17 cellular contexts compared by ENCODE assay signal in the genomic region with DNA sequence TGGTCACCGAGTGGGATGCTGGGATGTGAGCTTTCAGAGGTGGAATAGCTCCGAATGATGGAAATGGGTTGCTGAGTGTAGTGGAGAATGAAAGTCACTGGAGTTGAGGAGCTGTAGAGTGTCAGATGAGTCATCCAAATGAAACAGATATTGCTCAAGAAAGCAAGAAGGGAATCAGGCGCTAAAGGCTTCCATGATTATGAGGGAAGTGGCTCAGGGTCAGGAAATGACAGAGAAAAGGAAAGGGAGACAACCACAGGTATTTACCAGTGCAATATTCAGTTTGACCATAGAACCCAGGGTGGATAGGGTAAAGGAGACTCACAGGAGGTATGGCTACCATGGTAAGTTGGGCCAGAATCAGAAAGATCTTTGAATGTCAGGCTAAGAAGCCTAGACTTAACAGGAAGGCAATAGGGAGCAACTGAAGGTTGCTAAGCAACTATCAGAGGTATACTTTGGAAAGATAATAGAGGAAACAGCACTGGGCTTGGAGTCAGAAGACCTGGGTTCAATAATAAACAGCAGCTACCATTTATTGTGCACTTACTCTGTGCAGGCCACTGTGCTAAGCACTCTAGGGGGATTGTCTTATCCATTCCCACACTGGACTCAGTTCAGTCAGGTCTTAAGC. TPM values are rescaled to one million over a fixed set of nuclear protein-coding genes. Genes with fewer than 3 reads are reported as not detected.
A peak's percentile ranks its signal among the peaks of the same experiment; 100 is the strongest.
DNase-seq lines count a peak whose midpoint lies in the region; ATAC-seq and TF ChIP-seq lines count a peak whose summit lies in the region.
"Had no signal": no experiment of that assay in that cellular context is flagged by ENCODE, and none has a peak within 500 bp of the region (broad histone marks: within the 10 kb centered on the region; RNA-seq: fewer than 3 reads in every experiment).

No MANE protein-coding gene starts in this region.

- TF ChIP-seq CTCF in IMR-90 (conservative IDR thresholded peaks at IDR 0.05; ENCODE audit: low read depth, low read length) = no peak
- TF ChIP-seq CTCF in foreskin keratinocyte (conservative IDR thresholded peaks at IDR 0.05) = no peak
- TF ChIP-seq CTCF in upper lobe of left lung (IDR thresholded peaks at IDR 0.05) = no peak

- H3K27ac ChIP-seq in IMR-90 (ENCODE audit: insufficient read depth, low read length) = no peak overlapping the region
- no peak overlapping the region for H3K27ac ChIP-seq in foreskin keratinocyte
- no peak overlapping the region for H3K27ac ChIP-seq in upper lobe of left lung
- H3K27ac ChIP-seq: BLaER1, left ventricle myocardium inferior had no signal

- TF ChIP-seq POLR2A in IMR-90 (IDR thresholded peaks at IDR 0.05; ENCODE audit: low read depth, low read length) (no peak), upper lobe of left lung (IDR thresholded peaks at IDR 0.05) (no peak)

- peak overlapping the region; percentile 70 for H2AK9ac ChIP-seq in IMR-90 (replicated peaks; ENCODE audit: low read depth, low read length, poor library complexity)

- H3K56ac ChIP-seq in IMR-90 (ENCODE audit: extremely low read depth, insufficient read depth, low read length) = no peak overlapping the region

- no CpG with 5 or more reads among the region's 3 CpGs for WGBS in IMR-90 (ENCODE audit: extremely low coverage in 2 of 2, insufficient read length in 1 of 2), 2 experiments
- WGBS in upper lobe of left lung, 2 donors = 75 to 84% methylated on average over 3 of the region's 3 CpGs

- no peak overlapping the region for H3K4me3 Mint-ChIP-seq in T-helper 17 cell

- no peak overlapping the region; the same call in 1 of the 2 replicates for H3K4me2 ChIP-seq in IMR-90 (ENCODE audit: low read depth, low read length)
- H3K4me2 ChIP-seq: BLaER1, SK-N-SH had no signal

- H3K4me1 ChIP-seq in IMR-90 (ENCODE audit: control insufficient read depth, insufficient read depth, low read length) (no peaks in the 10 kb centered on the region; the same call in 1 of the 2 replicates), foreskin keratinocyte (no peaks in the 10 kb centered on the region), upper lobe of left lung (no peaks in the 10 kb centered on the region)

- H3K23ac ChIP-seq in IMR-90 (ENCODE audit: low read depth, low read length) = no peak overlapping the region

- POLR2A ChIA-PET in IMR-90 (lab: Charles Lee; ENCODE audit: unreplicated experiment) = no interaction called here

- BruUV-seq in IMR-90 (replicated peaks; lab: Mats Ljungman, UMichigan) = no TSS peak

- H2BK15ac ChIP-seq in IMR-90 (ENCODE audit: low read depth, low read length) = no peak overlapping the region

- no peak for TF ChIP-seq EP300 in upper lobe of left lung (IDR thresholded peaks at IDR 0.05)

- H2AFZ ChIP-seq in IMR-90 (replicated peaks; ENCODE audit: low read length, poor library complexity) = no peak overlapping the region

- H3K27me3 Mint-ChIP-seq in T-helper 17 cell = no peaks in the 10 kb centered on the region

- no peak overlapping the region for H3K9ac ChIP-seq in IMR-90 (ENCODE audit: low read depth, low read length)
- H3K9ac ChIP-seq: BLaER1, SK-N-SH had no signal

- H3K79me1 ChIP-seq in IMR-90 (ENCODE audit: low read depth in 1 of 2, low read length in 2 of 2) = no peaks in the 10 kb centered on the region

- ATAC-seq in IMR-90 (ENCODE audit: low read depth) (peak; percentile 51; the same call in 1 of the 2 replicates), foreskin keratinocyte (peak; percentile 10), T-helper 17 cell (no peak), HG02938 (IDR thresholded peaks at IDR 0.05; ENCODE audit: unreplicated experiment) (no peak), upper lobe of left lung (ENCODE audit: low FRiP score in 2 of 2) (no peak)
- ATAC-seq: GM12878 had no signal

- no peak overlapping the region for H4K8ac ChIP-seq in IMR-90 (ENCODE audit: low read depth in 2 of 2, low read length in 2 of 2)

- 0 out of 2 replicates have a peak, but pooled peaks cover 2% of the 10 kb centered on the region for H3K9me1 ChIP-seq in IMR-90 (ENCODE audit: insufficient read depth, low read length)

- H3K27me3 ChIP-seq in IMR-90 (ENCODE audit: control insufficient read depth, insufficient read depth, low read length) (no peaks in the 10 kb centered on the region), foreskin keratinocyte (no peaks in the 10 kb centered on the region), upper lobe of left lung (no peaks in the 10 kb centered on the region)

- no peak overlapping the region for H3K14ac ChIP-seq in IMR-90 (replicated peaks; ENCODE audit: low read depth, low read length)

- CTCF ChIA-PET in IMR-90 (lab: Yijun Ruan, JAX) = no interaction called here

- dilution Hi-C loops in IMR-90 (cut with HindIII; ENCODE audit: low sequenced_read_pairs, unreplicated experiment) = no loop called here

- H4K20me1 ChIP-seq in IMR-90 (ENCODE audit: insufficient read depth, low read length) = no peaks in the 10 kb centered on the region; the same call in 1 of the 2 replicates

- peaks cover 15% of the 10 kb centered on the region for H3K36me3 Mint-ChIP-seq in T-helper 17 cell (ENCODE audit: low read depth)

- intact Hi-C loops in IMR-90 (cut with micrococcal nuclease) = no loop called here

- H3K27ac Mint-ChIP-seq in T-helper 17 cell = no peak overlapping the region

- H4K91ac ChIP-seq in IMR-90 (ENCODE audit: insufficient read depth, low read depth, low read length) = no peak overlapping the region

- H2BK20ac ChIP-seq in IMR-90 (ENCODE audit: low read depth, low read length) = no peak overlapping the region

- H3K9me3 ChIP-seq in IMR-90 (ENCODE audit: control insufficient read depth, insufficient read depth, low read length) (no peaks in the 10 kb centered on the region), T-helper 17 cell (ENCODE audit: control insufficient read depth, low read length, poor library complexity, severe bottlenecking) (no peaks in the 10 kb centered on the region), upper lobe of left lung (no peaks in the 10 kb centered on the region)
- H3K9me3 ChIP-seq: BLaER1, left ventricle myocardium inferior, SK-N-SH had no signal

- H4K5ac ChIP-seq in IMR-90 (ENCODE audit: low read depth, low read length) = no peak overlapping the region

- no peak overlapping the region for H3K4ac ChIP-seq in IMR-90 (ENCODE audit: low read depth, low read length)

- H2AK5ac ChIP-seq in IMR-90 (ENCODE audit: low read depth, low read length) = no peak overlapping the region

- H3K36me3 ChIP-seq in IMR-90 (ENCODE audit: control insufficient read depth, insufficient read depth, low read length) = peaks cover 16% of the 10 kb centered on the region
- peaks cover 0 to 67% (median 13%) of the 10 kb centered on the region in 4 donors for H3K36me3 ChIP-seq in upper lobe of left lung

- no peak overlapping the region for H2BK120ac ChIP-seq in IMR-90 (ENCODE audit: low read depth, low read length)

- no peak overlapping the region for H3K18ac ChIP-seq in IMR-90 (ENCODE audit: low read depth, low read length)

- no peak overlapping the region for H2BK5ac ChIP-seq in IMR-90 (ENCODE audit: low read depth, low read length, poor library complexity, severe bottlenecking)

- H3K4me3 ChIP-seq in IMR-90 (ENCODE audit: insufficient read depth, low read depth, low read length) = no peak overlapping the region
- H3K4me3 ChIP-seq in upper lobe of left lung = no peak overlapping the region
- H3K4me3 ChIP-seq: BLaER1, GM12878, left ventricle myocardium inferior had no signal

- DNase-seq in AG20443 (ENCODE audit: low spot score) (peak; percentile 52), IMR-90 (peak; percentile 52), amniotic epithelial cell (ENCODE audit: low read depth) (peak; percentile 72), foreskin keratinocyte (peak in 1 of 2 donors; percentile 21), UCSD-AML1 (lab: John Stamatoyannopoulos, UW; ENCODE audit: unreplicated experiment) (no peak), T-helper 17 cell (no peak), upper lobe of left lung (no peak)
- DNase-seq: activated gamma-delta T cell treated with Interleukin-2 at 50 U/mL for 16 hours; central memory CD4-positive, alpha-beta T cell; DND-41; left ventricle myocardium inferior; NCI-H1105; NCI-H446; SK-N-SH had no signal

- peaks cover 7% of the 10 kb centered on the region for H3K4me1 Mint-ChIP-seq in T-helper 17 cell

- in situ Hi-C loops in IMR-90 (cut with MboI; ENCODE audit: low sequenced_read_pairs) = no loop called here

- TF ChIP-seq RAD21 in IMR-90 (IDR thresholded peaks at IDR 0.05; ENCODE audit: low read length) = no peak

TF ChIP-seq in IMR-90, 13 proteins besides CTCF, POLR2A, EP300 and RAD21:
- peak; percentile 83 for TF ChIP-seq CEBPB (IDR thresholded peaks at IDR 0.05; ENCODE audit: low read depth, low read length)
- TF ChIP-seq BHLHE40 (IDR thresholded peaks at IDR 0.05; ENCODE audit: low read depth, low read length) = no peak
- peak; percentile 8; the same call in 1 of the 2 replicates for TF ChIP-seq FOS (IDR thresholded peaks at IDR 0.05; ENCODE audit: low read depth, low read length)
- no peak for TF ChIP-seq RCOR1 (IDR thresholded peaks at IDR 0.05; ENCODE audit: insufficient replicate concordance, low read length)
- no peak for TF ChIP-seq RFX5 (IDR thresholded peaks at IDR 0.05; ENCODE audit: low read depth, low read length)
- TF ChIP-seq, protein P1, sequence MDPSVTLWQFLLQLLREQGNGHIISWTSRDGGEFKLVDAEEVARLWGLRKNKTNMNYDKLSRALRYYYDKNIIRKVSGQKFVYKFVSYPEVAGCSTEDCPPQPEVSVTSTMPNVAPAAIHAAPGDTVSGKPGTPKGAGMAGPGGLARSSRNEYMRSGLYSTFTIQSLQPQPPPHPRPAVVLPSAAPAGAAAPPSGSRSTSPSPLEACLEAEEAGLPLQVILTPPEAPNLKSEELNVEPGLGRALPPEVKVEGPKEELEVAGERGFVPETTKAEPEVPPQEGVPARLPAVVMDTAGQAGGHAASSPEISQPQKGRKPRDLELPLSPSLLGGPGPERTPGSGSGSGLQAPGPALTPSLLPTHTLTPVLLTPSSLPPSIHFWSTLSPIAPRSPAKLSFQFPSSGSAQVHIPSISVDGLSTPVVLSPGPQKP (IDR thresholded peaks at IDR 0.05; ENCODE audit: borderline replicate concordance, low read depth, low read length) = no peak
- no peak for TF ChIP-seq CHD1 (IDR thresholded peaks at IDR 0.05; ENCODE audit: low read depth, low read length)
- TF ChIP-seq MXI1 (IDR thresholded peaks at IDR 0.05; ENCODE audit: borderline replicate concordance, low read depth, low read length) = no peak

RNA-seq across cellular contexts. Expression of gene LAS1L, which starts 11.7 kb away (rescaled TPM):
- total RNA-seq in IMR-90 (2012; rRNA removed) (22.8 and 27.5 TPM in 2 replicates), foreskin keratinocyte (42.0 and 48.6 TPM in 2 replicates), T-helper 17 cell (10 to 100 TPM; 33.6 to 40.2 TPM), upper lobe of left lung (10 to 100 TPM; 16.9 to 36.7 (median 25.7) TPM)
- polyA plus RNA-seq in IMR-90 (2012; rRNA removed) (28.2 and 29.2 TPM in 2 replicates), foreskin keratinocyte (39.2 and 44.8 TPM in 2 replicates)
- 13.5 and 18.0 TPM in 2 replicates for polyA plus RNA-seq in IMR-90 (2012; cell fraction: cytosol; rRNA removed)
- polyA plus RNA-seq in IMR-90 (2012; cell fraction: nucleus; rRNA removed; ENCODE audit: low replicate concordance) = 26.5 and 54.3 TPM in 2 replicates

Comparison
In these comparisons a context has a peak if more than half of its experiments do, and no peak if none do; other contexts are left out.
1. DNase-seq: peak in AG20443 (single experiment), IMR-90 (single experiment) and amniotic epithelial cell (single experiment); none in UCSD-AML1 (single experiment), T-helper 17 cell (0 of 3) and upper lobe of left lung (0 of 2).
2. ATAC-seq: peak in IMR-90 (single experiment) and foreskin keratinocyte (single experiment); none in T-helper 17 cell (single experiment), HG02938 (single experiment) and upper lobe of left lung (0 of 2).